Comparison of ENCODE assay signal across 22 cellular contexts in genomic region chr7:54662701-54663100, GRCh38.
DNase-seq lines count a peak whose midpoint lies in the region; ATAC-seq, FAIRE-seq and TF ChIP-seq lines count a peak whose summit lies in the region.
"Had no signal": no experiment of that assay in that cellular context is flagged by ENCODE, and none has a peak within 500 bp of the region (broad histone marks: within the 10 kb centered on the region; RNA-seq: fewer than 3 reads in every experiment).

No MANE protein-coding gene starts in this region.

- FAIRE-seq in H1 (lab: Jason Lieb, UNC) = no peak
- FAIRE-seq: G401.6, GM12891, GM19239, HTR-8/SVneo had no signal

- H3K9me3 Mint-ChIP-seq in GM23338 (peaks cover 17% of the 10 kb centered on the region), nephron (peaks cover 2% of the 10 kb centered on the region)
- H3K9me3 Mint-ChIP-seq in activated naive CD8-positive, alpha-beta T cell treated with anti-CD3 and anti-CD28 coated beads for 36 hours = no peaks in the 10 kb centered on the region

- peaks cover 32% of the 10 kb centered on the region for H3K27me3 Mint-ChIP-seq in GM23338 (ENCODE audit: insufficient read depth, low read depth, poor library complexity)
- H3K27me3 Mint-ChIP-seq in nephron (ENCODE audit: low read depth) = peaks cover 76% of the 10 kb centered on the region
- H3K27me3 Mint-ChIP-seq in activated naive CD8-positive, alpha-beta T cell treated with anti-CD3 and anti-CD28 coated beads for 36 hours = peaks cover 40% of the 10 kb centered on the region

- no peak overlapping the region for H3K4me2 ChIP-seq in GM23338
- H3K4me2 ChIP-seq in H1 (ENCODE audit: insufficient read depth in 1 of 2, low read depth in 2 of 2, low read length in 2 of 2) = peak overlapping the region in 1 of 2 experiments; percentile 42; a peak in 1 of 4 replicates
- no peak overlapping the region for H3K4me2 ChIP-seq in neuronal stem cell (ENCODE audit: insufficient read depth, low read length, poor library complexity, severe bottlenecking)
- H3K4me2 ChIP-seq: BLaER1 treated with 17β-estradiol and CSF1 and Interleukin-3, amounts not matched to agents 10 nM and 100 nM had no signal

- no peak overlapping the region for H2BK20ac ChIP-seq in H1 (ENCODE audit: low read length)

- H2BK12ac ChIP-seq in H1 (ENCODE audit: low read depth, low read length) (peak overlapping the region; percentile 18; the same call in 1 of the 2 replicates), neuronal stem cell (ENCODE audit: low read length) (no peak overlapping the region)

- no peak for TF ChIP-seq RAD21 in H1 (IDR thresholded peaks at IDR 0.05 in 1 of 2, conservative IDR thresholded peaks at IDR 0.05 in 1 of 2; ENCODE audit: low read depth in 2 of 2, low read length in 2 of 2)

- no peak for TF ChIP-seq POLR2A in H1 (IDR thresholded peaks at IDR 0.05; ENCODE audit: control extremely low read depth in 1 of 2, low read depth in 2 of 2, low read length in 2 of 2)

- H4K5ac ChIP-seq in H1 (ENCODE audit: insufficient read length, low read depth, low read length) = no peak overlapping the region

- H3K36me3 Mint-ChIP-seq in GM23338 (ENCODE audit: low read depth) = peaks cover 12% of the 10 kb centered on the region
- no peaks in the 10 kb centered on the region for H3K36me3 Mint-ChIP-seq in nephron (ENCODE audit: low read depth)
- H3K36me3 Mint-ChIP-seq in activated naive CD8-positive, alpha-beta T cell treated with anti-CD3 and anti-CD28 coated beads for 36 hours = no peaks in the 10 kb centered on the region
- H3K36me3 Mint-ChIP-seq: CD8-positive, alpha-beta T cell had no signal

- DNase-seq in GM23338 (ENCODE audit: low spot score) = no peak
- DNase-seq in H1 (ENCODE audit: low read depth in 1 of 2, low spot score in 2 of 2) = no peak
- no peak for DNase-seq in neuronal stem cell (ENCODE audit: low spot score)
- no peak for DNase-seq in DMS153 treated with DMSO at 0.1 percent for 48 hours (lab: John Stamatoyannopoulos, UW; ENCODE audit: unreplicated experiment)
- DNase-seq in NCI-H82 (lab: John Stamatoyannopoulos, UW) = no peak
- no peak for DNase-seq in NCI-H2029 treated with DMSO at 0.1 percent for 48 hours (lab: John Stamatoyannopoulos, UW)
- DNase-seq in activated naive CD8-positive, alpha-beta T cell treated with anti-CD3 and anti-CD28 coated beads for 36 hours = no peak
- DNase-seq: Calu3; CD8-positive, alpha-beta T cell; DMS53; DND-41; EL; GM23248; IMR-90 had no signal

- H4K91ac ChIP-seq in H1 (replicated peaks; ENCODE audit: insufficient read length, low read length) = peak overlapping the region; percentile 41
- no peak overlapping the region for H4K91ac ChIP-seq in neuronal stem cell (ENCODE audit: low read depth, low read length, poor library complexity)

- TF ChIP-seq CTCF in GM23338 (conservative IDR thresholded peaks at IDR 0.05; ENCODE audit: low read depth in 2 of 2) = no peak
- no peak for TF ChIP-seq CTCF in H1 (IDR thresholded peaks at IDR 0.05; ENCODE audit: control extremely low read depth in 1 of 3, insufficient read depth in 1 of 3, low read depth in 1 of 3, low read length in 3 of 3)
- no peak for TF ChIP-seq CTCF in nephron (IDR thresholded peaks at IDR 0.05; ENCODE audit: unreplicated experiment in 3 of 3)

- H3K27me3 ChIP-seq in GM23338 (ENCODE audit: insufficient read depth) = peaks cover 30% of the 10 kb centered on the region
- H3K27me3 ChIP-seq in H1 (replicated peaks in 1 of 4; ENCODE audit: control insufficient read depth in 3 of 4, extremely low read depth in 1 of 4, insufficient read depth in 3 of 4, low read length in 3 of 4) = peaks cover 0 to 26% (median 18%) of the 10 kb centered on the region in 4 experiments; a peak in 6 of 7 replicates
- H3K27me3 ChIP-seq in neuronal stem cell (ENCODE audit: control insufficient read depth in 3 of 3, insufficient read depth in 3 of 3, low read depth in 1 of 3, low read length in 3 of 3) = peaks cover 0 to 29% (median 8%) of the 10 kb centered on the region in 3 experiments
- H3K27me3 ChIP-seq: BLaER1 treated with 17β-estradiol and CSF1 and Interleukin-3, amounts not matched to agents 10 nM and 100 nM had no signal

- no peak for ATAC-seq in GM23338
- ATAC-seq: CD8-positive, alpha-beta T cell had no signal

- no peak overlapping the region for H2AK5ac ChIP-seq in H1 (ENCODE audit: low read depth, low read length)
- no peak overlapping the region for H2AK5ac ChIP-seq in neuronal stem cell (ENCODE audit: low read depth, low read length)

- H3K27ac ChIP-seq in GM23338 (ENCODE audit: low read depth) (no peak overlapping the region), H1 (ENCODE audit: low read depth, low read length) (no peak overlapping the region), neuronal stem cell (replicated peaks; ENCODE audit: low read length) (no peak overlapping the region)
- H3K27ac ChIP-seq: BLaER1 treated with 17β-estradiol and CSF1 and Interleukin-3, amounts not matched to agents 10 nM and 100 nM; GM23248 had no signal

- H3F3A ChIP-seq in GM23338 (replicated peaks; ENCODE audit: low read depth) = 0 out of 2 replicates have a peak, but pooled peaks cover 3% of the 10 kb centered on the region

- no peak overlapping the region for H3K4me3 Mint-ChIP-seq in GM23338
- H3K4me3 Mint-ChIP-seq in nephron = peak overlapping the region; percentile 38 to 62 (median 39)
- no peak overlapping the region for H3K4me3 Mint-ChIP-seq in activated naive CD8-positive, alpha-beta T cell treated with anti-CD3 and anti-CD28 coated beads for 36 hours
- H3K4me3 Mint-ChIP-seq: CD8-positive, alpha-beta T cell had no signal

- H2BK15ac ChIP-seq in H1 (ENCODE audit: low read length) (no peak overlapping the region), neuronal stem cell (ENCODE audit: low read length) (peak overlapping the region; percentile 42)

- no peaks in the 10 kb centered on the region for H3K79me2 ChIP-seq in GM23338 (replicated peaks; ENCODE audit: insufficient read depth)
- no peaks in the 10 kb centered on the region for H3K79me2 ChIP-seq in H1 (ENCODE audit: control insufficient read depth in 1 of 2, insufficient read depth in 2 of 2, low read length in 2 of 2)

- 78% methylated on average over 7 of the region's 7 CpGs; no CpG with 5 or more reads in 1 of the 2 experiments for WGBS in H1 (ENCODE audit: extremely low coverage in 1 of 2, insufficient coverage in 1 of 2, insufficient read length in 1 of 2, insufficient replicate concordance in 2 of 2, low coverage in 1 of 2, low lambda C conversion rate in 2 of 2, missing lambda C conversion rate in 1 of 2), 2 experiments
- WGBS in neuronal stem cell (ENCODE audit: extremely low coverage in 2 of 2, insufficient read length in 2 of 2, insufficient replicate concordance in 1 of 2), 2 donors = no CpG with 5 or more reads among the region's 7 CpGs

- no peak for TF ChIP-seq EP300 in H1 (IDR thresholded peaks at IDR 0.05; ENCODE audit: borderline replicate concordance in 1 of 2, low read depth in 2 of 2, low read length in 2 of 2)

- H2AFZ ChIP-seq in GM23338 = peak overlapping the region; percentile 74
- no peak overlapping the region for H2AFZ ChIP-seq in H1 (ENCODE audit: low read length)
- no peak overlapping the region for H2AFZ ChIP-seq in neuronal stem cell (ENCODE audit: low read length)
- H2AFZ ChIP-seq: GM23248 had no signal

- no peak overlapping the region for H3K56ac ChIP-seq in H1 (replicated peaks; ENCODE audit: insufficient read length, low read depth, low read length)

- peak overlapping the region; percentile 51; the same call in 1 of the 2 replicates for H3K18ac ChIP-seq in H1 (ENCODE audit: extremely low read depth, low read length)
- H3K18ac ChIP-seq in neuronal stem cell (ENCODE audit: low read length) = no peak overlapping the region

- peaks cover 9% of the 10 kb centered on the region for H3K23me2 ChIP-seq in H1 (ENCODE audit: low read depth, low read length)

- H3K23ac ChIP-seq in H1 (ENCODE audit: insufficient read length) (no peak overlapping the region), neuronal stem cell (ENCODE audit: low read depth, low read length, poor library complexity) (peak overlapping the region; percentile 1)

- H3K4me1 ChIP-seq in GM23338 (ENCODE audit: insufficient read depth) (peaks cover 13% of the 10 kb centered on the region), H1 (replicated peaks in 1 of 4; ENCODE audit: control insufficient read depth in 3 of 4, insufficient read depth in 4 of 4, low read length in 3 of 4) (peaks cover 2 to 15% (median 7%) of the 10 kb centered on the region in 4 experiments), neuronal stem cell (ENCODE audit: control insufficient read depth in 2 of 2, insufficient read depth in 1 of 2, low read depth in 1 of 2, low read length in 2 of 2) (peaks cover 2 to 3% of the 10 kb centered on the region in 2 donors)
- H3K4me1 ChIP-seq: BLaER1 treated with 17β-estradiol and CSF1 and Interleukin-3, amounts not matched to agents 10 nM and 100 nM had no signal

- POLR2A ChIA-PET in H1 (lab: Charles Lee; ENCODE audit: partially characterized antibody) = no interaction called here

- no peak overlapping the region for H2BK120ac ChIP-seq in H1 (replicated peaks; ENCODE audit: low read depth, low read length)
- H2BK120ac ChIP-seq in neuronal stem cell (ENCODE audit: low read depth, low read length) = no peak overlapping the region

- no peak overlapping the region for H3K4me3 ChIP-seq in GM23338
- H3K4me3 ChIP-seq in H1 (ENCODE audit: extremely low read depth in 1 of 4, insufficient read depth in 2 of 4, low read depth in 3 of 4, low read length in 4 of 4) = no peak overlapping the region
- no peak overlapping the region for H3K4me3 ChIP-seq in neuronal stem cell (ENCODE audit: low read length in 2 of 2)
- H3K4me3 ChIP-seq: BLaER1 treated with 17β-estradiol and CSF1 and Interleukin-3, amounts not matched to agents 10 nM and 100 nM; GM23248 had no signal

- no peaks in the 10 kb centered on the region for H3K36me3 ChIP-seq in GM23338 (ENCODE audit: insufficient read depth)
- H3K36me3 ChIP-seq in H1 (ENCODE audit: control insufficient read depth in 2 of 4, insufficient read depth in 4 of 4, low read length in 3 of 4) = no peaks in the 10 kb centered on the region
- H3K36me3 ChIP-seq in neuronal stem cell (replicated peaks in 1 of 2; ENCODE audit: control insufficient read depth in 2 of 2, insufficient read depth in 2 of 2, low read length in 2 of 2) = no peaks in the 10 kb centered on the region
- H3K36me3 ChIP-seq: BLaER1 treated with 17β-estradiol and CSF1 and Interleukin-3, amounts not matched to agents 10 nM and 100 nM had no signal

- H3K27ac Mint-ChIP-seq in GM23338 (no peak overlapping the region), nephron (no peak overlapping the region)
- H3K27ac Mint-ChIP-seq in activated naive CD8-positive, alpha-beta T cell treated with anti-CD3 and anti-CD28 coated beads for 36 hours = no peak overlapping the region
- H3K27ac Mint-ChIP-seq: B cell; CD8-positive, alpha-beta T cell; H9 had no signal

- peaks cover 0 to 9% of the 10 kb centered on the region in 2 experiments; a peak in 2 of 4 replicates for H3K9me3 ChIP-seq in H1 (ENCODE audit: insufficient read depth in 2 of 2, low read depth in 1 of 2, low read length in 1 of 2)
- no peaks in the 10 kb centered on the region for H3K9me3 ChIP-seq in neuronal stem cell (replicated peaks in 1 of 2; ENCODE audit: control insufficient read depth in 2 of 2, insufficient read depth in 1 of 2, low read depth in 1 of 2, low read length in 2 of 2)

- no peak overlapping the region for H3K9ac ChIP-seq in H1 (replicated peaks in 1 of 4; ENCODE audit: extremely low read depth in 1 of 4, low read depth in 3 of 4, low read length in 3 of 4)
- no peak overlapping the region for H3K9ac ChIP-seq in neuronal stem cell (ENCODE audit: low read depth, low read length, poor library complexity)
- H3K9ac ChIP-seq: BLaER1 treated with 17β-estradiol and CSF1 and Interleukin-3, amounts not matched to agents 10 nM and 100 nM; GM23248 had no signal

- no peak overlapping the region; the same call in 1 of the 2 replicates for H4K8ac ChIP-seq in H1 (ENCODE audit: extremely low read depth, insufficient read depth, low read length)
- no peak overlapping the region for H4K8ac ChIP-seq in neuronal stem cell (ENCODE audit: low read depth, low read length)

- H3K14ac ChIP-seq in H1 (ENCODE audit: insufficient read length) (no peak overlapping the region), neuronal stem cell (ENCODE audit: low read length) (no peak overlapping the region)

- H3K9me2 ChIP-seq in GM23338 (ENCODE audit: insufficient read depth) = peaks cover 9% of the 10 kb centered on the region

- CTCF ChIA-PET in H1 (lab: Charles Lee; ENCODE audit: partially characterized antibody) = interaction anchor here (0.9 kb wide), 1 partner anchor 116 kb away, joined by 3 read pairs; no protein-coding TSS in a partner anchor

- H2BK5ac ChIP-seq in H1 (ENCODE audit: low read depth, low read length) (no peak overlapping the region; the same call in 1 of the 2 replicates), neuronal stem cell (ENCODE audit: low read length) (no peak overlapping the region)

- H4K20me1 ChIP-seq in GM23338 (replicated peaks; ENCODE audit: insufficient read depth) = no peaks in the 10 kb centered on the region
- H4K20me1 ChIP-seq in H1 (replicated peaks in 1 of 2; ENCODE audit: control insufficient read depth in 1 of 2, insufficient read depth in 2 of 2, low read length in 2 of 2) = no peaks in the 10 kb centered on the region
- H4K20me1 ChIP-seq: BLaER1 treated with 17β-estradiol and CSF1 and Interleukin-3, amounts not matched to agents 10 nM and 100 nM had no signal

- H3K79me1 ChIP-seq in H1 (ENCODE audit: low read depth, low read length) (no peaks in the 10 kb centered on the region), neuronal stem cell (ENCODE audit: low read depth, low read length) (no peaks in the 10 kb centered on the region)

- H3K4ac ChIP-seq in H1 (replicated peaks; ENCODE audit: insufficient read length, low read depth, low read length) (no peak overlapping the region), neuronal stem cell (ENCODE audit: low read length) (no peak overlapping the region)

- peaks cover 22% of the 10 kb centered on the region for H3K4me1 Mint-ChIP-seq in GM23338
- H3K4me1 Mint-ChIP-seq in nephron = peaks cover 17% of the 10 kb centered on the region
- peaks cover 6% of the 10 kb centered on the region for H3K4me1 Mint-ChIP-seq in activated naive CD8-positive, alpha-beta T cell treated with anti-CD3 and anti-CD28 coated beads for 36 hours

Comparison
In these comparisons a context has a peak if more than half of its experiments do, and no peak if none do; other contexts are left out.
1. H3K4me3 Mint-ChIP-seq: peak in nephron (3 of 3); none in GM23338 (single experiment) and activated naive CD8-positive, alpha-beta T cell treated with anti-CD3 and anti-CD28 coated beads for 36 hours (single experiment).